ENCODE assay signal across 14 cellular contexts in the genomic region with DNA sequence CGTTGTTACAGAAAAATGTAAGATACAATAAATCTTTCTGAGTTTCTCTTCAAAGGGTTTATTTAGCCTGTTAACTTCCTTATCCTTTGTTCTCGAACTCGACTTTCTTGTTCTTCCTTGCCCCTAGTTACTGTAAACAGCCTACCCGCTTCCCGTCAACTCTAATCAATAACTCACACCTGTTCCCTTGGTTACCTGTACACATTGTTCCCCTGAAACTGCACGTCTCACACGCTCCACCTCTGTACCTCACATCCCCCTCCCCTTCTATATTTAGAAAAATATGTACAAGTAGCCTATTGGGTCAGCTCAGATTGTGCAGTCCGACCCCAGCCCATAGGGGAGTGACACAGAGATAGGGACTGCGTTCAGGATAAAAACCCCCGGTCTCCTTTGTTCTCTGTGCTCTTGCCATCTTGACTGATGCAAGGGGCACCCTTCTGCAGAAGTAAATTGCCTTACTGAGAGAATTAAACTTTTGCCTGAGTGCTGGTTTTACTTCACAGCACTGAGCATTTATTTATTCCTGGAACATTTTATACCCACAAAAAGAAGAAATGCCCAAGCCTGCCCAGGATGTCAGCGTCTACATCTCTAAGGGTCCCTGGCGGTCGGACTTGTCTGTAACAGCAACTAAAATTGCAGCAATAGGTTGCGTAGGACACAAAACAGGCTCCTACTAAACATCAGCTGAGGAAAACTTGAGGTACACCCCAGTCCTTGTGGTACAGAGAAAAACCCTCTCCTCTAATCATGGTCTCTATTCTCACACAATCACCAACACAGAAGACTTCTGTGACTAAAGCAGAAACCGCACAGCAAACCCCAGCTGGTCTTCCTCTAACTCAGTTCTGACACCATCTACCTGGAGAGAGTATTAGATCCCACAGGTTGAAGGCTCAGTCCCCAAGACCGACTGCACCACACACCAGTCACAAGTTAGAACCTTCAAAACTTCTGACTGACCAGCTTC. TPM values are rescaled to one million over a fixed set of nuclear protein-coding genes. Genes with fewer than 3 reads are reported as not detected.
A peak's percentile ranks its signal among the peaks of the same experiment; 100 is the strongest.
DNase-seq lines count a peak whose midpoint lies in the region; ATAC-seq and TF ChIP-seq lines count a peak whose summit lies in the region.
"Had no signal": no experiment of that assay in that cellular context is flagged by ENCODE, and none has a peak within 500 bp of the region (broad histone marks: within the 10 kb centered on the region; RNA-seq: fewer than 3 reads in every experiment).

No MANE protein-coding gene starts in this region.

- TF ChIP-seq POLR2A in vagina (IDR thresholded peaks at IDR 0.05) = no peak

- H3K4me1 ChIP-seq in lower lobe of right lung = no peaks in the 10 kb centered on the region
- H3K4me1 ChIP-seq in vagina = peaks cover 30% of the 10 kb centered on the region

- peaks cover 64% of the 10 kb centered on the region for H3K36me3 Mint-ChIP-seq in MCF 10A (ENCODE audit: insufficient read depth, unreplicated experiment)

- no peak overlapping the region for H3K4me3 ChIP-seq in lower lobe of right lung
- no peak overlapping the region for H3K4me3 ChIP-seq in vagina
- H3K4me3 ChIP-seq: gastroesophageal sphincter, GM23248, left ventricle myocardium inferior, psoas muscle, upper lobe of left lung had no signal

- no TSS peak for BruUV-seq in MCF 10A (replicated peaks; lab: Mats Ljungman, UMichigan)

- H3K9me3 ChIP-seq in lower lobe of right lung = no peaks in the 10 kb centered on the region
- H3K9me3 ChIP-seq in vagina = no peaks in the 10 kb centered on the region
- H3K9me3 ChIP-seq: gastroesophageal sphincter, left ventricle myocardium inferior, psoas muscle had no signal

- intact Hi-C loops in MCF 10A (cut with micrococcal nuclease) (no loop called here), lower lobe of right lung (cut with DNase I) (no loop called here), vagina (cut with DNase I) (no loop called here)

- peaks cover 50% of the 10 kb centered on the region for H3K4me1 Mint-ChIP-seq in stimulated activated naive CD8-positive, alpha-beta T cell treated with anti-CD3 and anti-CD28 coated beads, Interleukin-15, amount 100 ng/mL, for 72 hours
- peaks cover 6% of the 10 kb centered on the region for H3K4me1 Mint-ChIP-seq in MCF 10A (ENCODE audit: insufficient read depth, unreplicated experiment)

- peaks cover 47% of the 10 kb centered on the region for H3K36me3 ChIP-seq in lower lobe of right lung
- H3K36me3 ChIP-seq in vagina = peaks cover 0 to 26% of the 10 kb centered on the region in 2 donors

- peak overlapping the region; percentile 29 to 68 for H3K27ac Mint-ChIP-seq in stimulated activated naive CD8-positive, alpha-beta T cell treated with anti-CD3 and anti-CD28 coated beads, Interleukin-15, amount 100 ng/mL, for 72 hours
- H3K27ac Mint-ChIP-seq in MCF 10A (ENCODE audit: low read depth, unreplicated experiment) = peak overlapping the region; percentile 30

- POLR2A ChIA-PET in MCF 10A (lab: Yijun Ruan, JAX) = interaction anchor here (1.3 kb wide), 1 partner anchor 14 kb away, joined by 4 read pairs; no protein-coding TSS in a partner anchor

- CTCF ChIA-PET in MCF 10A (lab: Yijun Ruan, JAX) = no interaction called here

- DNase-seq in stimulated activated naive CD8-positive, alpha-beta T cell treated with anti-CD3 and anti-CD28 coated beads, Interleukin-15, amount 100 ng/mL, for 72 hours = no peak
- no peak for DNase-seq in stimulated activated naive CD8-positive, alpha-beta T cell treated with anti-CD3 and anti-CD28 coated beads, Interleukin-15, Interleukin-2, amounts not matched to agents 100 U/mL and 50 U/mL, for 24 hours
- DNase-seq in MCF 10A (ENCODE audit: unreplicated experiment) = no peak
- DNase-seq in lower lobe of right lung = peak; percentile 14
- DNase-seq in vagina (ENCODE audit: extremely low spot score in 2 of 2) = no peak
- no peak for DNase-seq in GM20000 (ENCODE audit: low spot score)
- no peak for DNase-seq in effector CD8-positive, alpha-beta T cell (lab: John Stamatoyannopoulos, UW)
- DNase-seq: GM23248, left ventricle myocardium inferior, NCI-H1436, psoas muscle, upper lobe of left lung had no signal

- no peak for TF ChIP-seq CTCF in MCF 10A (IDR thresholded peaks at IDR 0.05; ENCODE audit: unreplicated experiment)
- no peak for TF ChIP-seq CTCF in lower lobe of right lung (IDR thresholded peaks at IDR 0.05)
- no peak for TF ChIP-seq CTCF in vagina (IDR thresholded peaks at IDR 0.05)
- no peak for TF ChIP-seq CTCF in GM20000 (IDR thresholded peaks at IDR 0.05; ENCODE audit: extremely low read depth, missing control alignments)

- ATAC-seq in stimulated activated naive CD8-positive, alpha-beta T cell treated with anti-CD3 and anti-CD28 coated beads, Interleukin-15, amount 100 ng/mL, for 72 hours = no peak
- no peak for ATAC-seq in stimulated activated naive CD8-positive, alpha-beta T cell treated with anti-CD3 and anti-CD28 coated beads, Interleukin-15, Interleukin-2, amounts not matched to agents 100 U/mL and 50 U/mL, for 24 hours
- ATAC-seq in lower lobe of right lung = peak in 1 of 2 donors; percentile 18
- ATAC-seq in HG03457 (IDR thresholded peaks at IDR 0.05; ENCODE audit: unreplicated experiment) = no peak
- ATAC-seq: gastroesophageal sphincter, psoas muscle had no signal

- no peaks in the 10 kb centered on the region for H3K9me3 Mint-ChIP-seq in stimulated activated naive CD8-positive, alpha-beta T cell treated with anti-CD3 and anti-CD28 coated beads, Interleukin-15, amount 100 ng/mL, for 72 hours
- H3K9me3 Mint-ChIP-seq in MCF 10A (ENCODE audit: unreplicated experiment) = no peaks in the 10 kb centered on the region

- H3K27me3 Mint-ChIP-seq in stimulated activated naive CD8-positive, alpha-beta T cell treated with anti-CD3 and anti-CD28 coated beads, Interleukin-15, amount 100 ng/mL, for 72 hours = no peaks in the 10 kb centered on the region
- H3K27me3 Mint-ChIP-seq in MCF 10A (ENCODE audit: insufficient read depth, unreplicated experiment) = no peaks in the 10 kb centered on the region

- H3K4me3 Mint-ChIP-seq in stimulated activated naive CD8-positive, alpha-beta T cell treated with anti-CD3 and anti-CD28 coated beads, Interleukin-15, amount 100 ng/mL, for 72 hours = no peak overlapping the region
- H3K4me3 Mint-ChIP-seq in MCF 10A (ENCODE audit: unreplicated experiment) = no peak overlapping the region

- H3K27ac ChIP-seq in lower lobe of right lung = no peak overlapping the region
- H3K27ac ChIP-seq in vagina = peak overlapping the region; percentile 3
- H3K27ac ChIP-seq: gastroesophageal sphincter, GM23248, left ventricle myocardium inferior, psoas muscle had no signal

- H3K27me3 ChIP-seq in lower lobe of right lung (ENCODE audit: low read depth) (no peaks in the 10 kb centered on the region), vagina (no peaks in the 10 kb centered on the region)
- H3K27me3 ChIP-seq: gastroesophageal sphincter, upper lobe of left lung had no signal

RNA-seq across cellular contexts. Expression of gene WDR45B, which starts 11.3 kb away (rescaled TPM):
- 87.3 and 88.3 TPM in 2 replicates for total RNA-seq in MCF 10A (2022)
- 66.1 TPM for total RNA-seq in lower lobe of right lung
- total RNA-seq in vagina = 86.4 TPM
